In genomic region chr14:105046891-105047282, GRCh38 we compare ENCODE assay signal across 21 cellular contexts. TPM values are rescaled to one million over a fixed set of nuclear protein-coding genes. Genes with fewer than 3 reads are reported as not detected.
"Had no signal": no experiment of that assay in that cellular context is flagged by ENCODE, and none has a peak within 500 bp of the region (broad histone marks: within the 10 kb centered on the region; RNA-seq: fewer than 3 reads in every experiment).

No MANE protein-coding gene starts in this region.

- H3K4me3 ChIP-seq: body of pancreas, hepatocyte, neural progenitor cell, ovary, right lobe of liver, tibial artery had no signal

- DNase-seq: activated B cell treated with CpG ODN at 0.5 μM for 24 hours; activated CD4-positive, alpha-beta T cell treated with anti-CD3 and anti-CD28 coated beads for 4 hours; activated CD8-positive, alpha-beta memory T cell treated with anti-CD3 and anti-CD28 coated beads, Interleukin-2, amount 50 U/mL, for 4 hours; activated gamma-delta T cell treated with Interleukin-2 at 50 U/mL for 16 hours; activated naive CD8-positive, alpha-beta T cell treated with anti-CD3 and anti-CD28 coated beads for 36 hours; activated T-cell treated with anti-CD3 and anti-CD28 coated beads, Interleukin-2, amount 50 U/mL, for 72 hours; amygdala; body of pancreas; dermis blood vessel endothelial cell; effector memory CD8-positive, alpha-beta T cell; mammary epithelial cell; ovary; right lobe of liver; small intestine; stimulated activated CD4-positive, alpha-beta T cell treated with anti-CD3 and anti-CD28 coated beads, Interleukin-4, amount 100 ng/mL, for 24 hours had no signal

- H3K4me1 ChIP-seq: neural progenitor cell, tibial artery had no signal

- H3K36me3 ChIP-seq: neural progenitor cell, ovary, right lobe of liver, tibial artery had no signal

- H2AFZ ChIP-seq: hepatocyte, neural progenitor cell had no signal

- FAIRE-seq: islet of Langerhans, small intestine had no signal

- H3K27ac ChIP-seq: body of pancreas, hepatocyte, neural progenitor cell, ovary, right lobe of liver, tibial artery had no signal

- H3K4me2 ChIP-seq: hepatocyte, neural progenitor cell had no signal

- ATAC-seq: body of pancreas; effector memory CD8-positive, alpha-beta T cell; left lobe of liver; right lobe of liver had no signal

- H3K27me3 ChIP-seq: body of pancreas, hepatocyte, ovary, right lobe of liver had no signal

- H3K9ac ChIP-seq: neural progenitor cell had no signal

- H3K9me3 ChIP-seq: body of pancreas, ovary, right lobe of liver, tibial artery had no signal

RNA-seq across cellular contexts. Expression of gene GPR132, which starts 18.3 kb away (rescaled TPM):
- total RNA-seq: fibroblast of villous mesenchyme had no signal
- polyA plus RNA-seq: mammary epithelial cell had no signal
